9 cellular contexts compared by ENCODE assay signal in genomic region chr9:87497080-87497603, GRCh38. TPM values are rescaled to one million over a fixed set of nuclear protein-coding genes. Genes with fewer than 3 reads are reported as not detected.
DNase-seq lines count a peak whose midpoint lies in the region; ATAC-seq and TF ChIP-seq lines count a peak whose summit lies in the region.
"Had no signal": no experiment of that assay in that cellular context is flagged by ENCODE, and none has a peak within 500 bp of the region (broad histone marks: within the 10 kb centered on the region; RNA-seq: fewer than 3 reads in every experiment).

No MANE protein-coding gene starts in this region.

- peak overlapping the region; percentile 97 for H3K4me3 Mint-ChIP-seq in osteocyte (ENCODE audit: unreplicated experiment)

- H3K9me2 ChIP-seq in Karpas-422 (replicated peaks; ENCODE audit: insufficient read depth, low read length) = no peaks in the 10 kb centered on the region

- H3K4me3 ChIP-seq in GM06990 (replicated peaks; ENCODE audit: low read depth, low read length) = peak overlapping the region; percentile 94
- peak overlapping the region; percentile 39 to 82 (median 64) for H3K4me3 ChIP-seq in Peyer's patch
- peak overlapping the region; percentile 43 to 83 (median 62) for H3K4me3 ChIP-seq in esophagus squamous epithelium
- no peak overlapping the region for H3K4me3 ChIP-seq in Karpas-422 (ENCODE audit: low read length)

- H3K4me1 Mint-ChIP-seq in osteocyte (ENCODE audit: unreplicated experiment) = peaks cover 49% of the 10 kb centered on the region

- H3K9ac ChIP-seq in Karpas-422 (ENCODE audit: low read length) = no peak overlapping the region

- intact Hi-C loops in esophagus squamous epithelium (cut with DNase I) = no loop called here

- H3K9me3 ChIP-seq in Peyer's patch (no peaks in the 10 kb centered on the region), esophagus squamous epithelium (no peaks in the 10 kb centered on the region), Karpas-422 (ENCODE audit: low read length) (no peaks in the 10 kb centered on the region)

- no peak for TF ChIP-seq CTCF in GM06990 (IDR thresholded peaks at IDR 0.05; ENCODE audit: insufficient read depth, low read length, poor library complexity, severe bottlenecking)
- no peak for TF ChIP-seq CTCF in Peyer's patch (IDR thresholded peaks at IDR 0.05)
- TF ChIP-seq CTCF in esophagus squamous epithelium (IDR thresholded peaks at IDR 0.05) = no peak
- TF ChIP-seq CTCF in osteocyte (IDR thresholded peaks at IDR 0.05) = no peak

- H3K36me3 Mint-ChIP-seq in osteocyte (ENCODE audit: unreplicated experiment) = peaks cover 25% of the 10 kb centered on the region

- H3K4me1 ChIP-seq in Peyer's patch (peaks cover 0 to 5% (median 0%) of the 10 kb centered on the region in 4 donors), esophagus squamous epithelium (peaks cover 7 to 38% (median 10%) of the 10 kb centered on the region in 3 donors), Karpas-422 (ENCODE audit: low read length) (no peaks in the 10 kb centered on the region)

- peak overlapping the region in 2 of 4 donors; percentile 72 to 78 for H3K27ac ChIP-seq in Peyer's patch
- H3K27ac ChIP-seq in esophagus squamous epithelium = peak overlapping the region in 3 of 4 donors; percentile 63 to 88 (median 86)
- H3K27ac ChIP-seq in Karpas-422 (ENCODE audit: low read length) = no peak overlapping the region

- ATAC-seq in GM18858 (IDR thresholded peaks at IDR 0.05; ENCODE audit: unreplicated experiment) = no peak

- peaks cover 2% of the 10 kb centered on the region; the same call in 1 of the 2 replicates for H3K36me3 ChIP-seq in GM06990 (ENCODE audit: control insufficient read depth, insufficient read depth, low read length)
- no peaks in the 10 kb centered on the region for H3K36me3 ChIP-seq in Peyer's patch
- H3K36me3 ChIP-seq in esophagus squamous epithelium = no peaks in the 10 kb centered on the region
- H3K36me3 ChIP-seq in Karpas-422 (ENCODE audit: insufficient read depth, low read length) = no peaks in the 10 kb centered on the region

- H3K4me2 ChIP-seq in Karpas-422 (ENCODE audit: low read depth, low read length, poor library complexity, severe bottlenecking) = no peak overlapping the region

- H3K27me3 ChIP-seq in GM06990 (replicated peaks; ENCODE audit: control insufficient read depth, insufficient read depth, low read length) (no peaks in the 10 kb centered on the region), Peyer's patch (no peaks in the 10 kb centered on the region), esophagus squamous epithelium (peaks cover 0 to 50% (median 4%) of the 10 kb centered on the region in 4 donors), Karpas-422 (ENCODE audit: low read length) (no peaks in the 10 kb centered on the region)

- peak overlapping the region; percentile 75 for H3K27ac Mint-ChIP-seq in osteocyte (ENCODE audit: unreplicated experiment)

- H4K20me1 ChIP-seq in Karpas-422 (ENCODE audit: insufficient read depth, low read depth, low read length) = no peaks in the 10 kb centered on the region

- 23 to 37% methylated on average over 9 to 13 of the region's 15 CpGs for WGBS in esophagus squamous epithelium, 2 donors

- no peak for DNase-seq in GM06990 (ENCODE audit: extremely low read depth, insufficient read length)
- DNase-seq in Peyer's patch = no peak
- no peak for DNase-seq in esophagus squamous epithelium (lab: John Stamatoyannopoulos, UW)
- DNase-seq in osteocyte (ENCODE audit: extremely low spot score, unreplicated experiment) = no peak
- no peak for DNase-seq in Karpas-422
- DNase-seq in putamen (ENCODE audit: low spot score) = no peak
- no peak for DNase-seq in middle frontal gyrus (ENCODE audit: extremely low spot score, low spot score)
- DNase-seq: activated CD4-positive, CD25-positive, alpha-beta regulatory T cell treated with anti-CD3 and anti-CD28 coated beads, Interleukin-2, amount 50 U/mL, for 72 hours had no signal

- no peak overlapping the region for H2AFZ ChIP-seq in Karpas-422 (ENCODE audit: low read length)

- no peaks in the 10 kb centered on the region for H3K9me3 Mint-ChIP-seq in osteocyte (ENCODE audit: unreplicated experiment)

- H3K27me3 Mint-ChIP-seq in osteocyte (ENCODE audit: unreplicated experiment) = no peaks in the 10 kb centered on the region

- TF ChIP-seq POLR2A in Peyer's patch (IDR thresholded peaks at IDR 0.05) (no peak), esophagus squamous epithelium (IDR thresholded peaks at IDR 0.05) (no peak)

- no peaks in the 10 kb centered on the region for H3K79me2 ChIP-seq in Karpas-422 (ENCODE audit: low read length)

RNA-seq across cellular contexts. Expression of gene DAPK1, which starts 0.5 kb away (rescaled TPM):
- total RNA-seq in Peyer's patch = 10 to 100 TPM; 45.4 to 96.4 (median 77.2) TPM
- total RNA-seq in esophagus squamous epithelium = 10 to 100 TPM in 1 of 4 donors, 1 to 10 TPM in 3; 2.2 to 14.5 (median 5.5) TPM
- 294 and 304 TPM in 2 replicates for total RNA-seq in osteocyte
- not detected in 2 replicates for total RNA-seq in Karpas-422 (2014; rRNA removed; shearing (Covaris generic); ENCODE audit: low replicate concordance)
